Comparison of ENCODE assay signal across 22 cellular contexts in genomic region chr17:42316755-42317154, GRCh38. TPM values are rescaled to one million over a fixed set of nuclear protein-coding genes. Genes with fewer than 3 reads are reported as not detected.
A peak's percentile ranks its signal among the peaks of the same experiment; 100 is the strongest.
DNase-seq lines count a peak whose midpoint lies in the region; ATAC-seq and TF ChIP-seq lines count a peak whose summit lies in the region.
"Had no signal": no experiment of that assay in that cellular context is flagged by ENCODE, and none has a peak within 500 bp of the region (broad histone marks: within the 10 kb centered on the region; RNA-seq: fewer than 3 reads in every experiment).

No MANE protein-coding gene starts in this region.

- DNase-seq in NCI-H1694 treated with DMSO at 0.1 percent for 48 hours (lab: John Stamatoyannopoulos, UW): peak; percentile 68
- no peak for DNase-seq in NCI-H1694 (lab: John Stamatoyannopoulos, UW)
- no peak for DNase-seq in stimulated activated naive CD8-positive, alpha-beta T cell treated with anti-CD3 and anti-CD28 coated beads, Interleukin-15, Interleukin-2, amounts not matched to agents 100 U/mL and 50 U/mL, for 24 hours
- no peak for DNase-seq in endothelial cell (ENCODE audit: low spot score)
- no peak for DNase-seq in NCI-H82 treated with DMSO at 0.1 percent for 48 hours (lab: John Stamatoyannopoulos, UW; ENCODE audit: unreplicated experiment)
- DNase-seq in middle frontal gyrus (ENCODE audit: extremely low spot score, low spot score): no peak
- DNase-seq: activated CD4-positive, alpha-beta memory T cell treated with anti-CD3 and anti-CD28 coated beads, Interleukin-2, amount 10 ng/mL, durations not matched to agents 7 days and 5 days; activated CD4-positive, CD25-positive, alpha-beta regulatory T cell; activated naive CD4-positive, alpha-beta T cell treated with anti-CD3 and anti-CD28 coated beads, Interleukin-2, amount 50 U/mL, for 16 hours; activated T-cell treated with anti-CD3 and anti-CD28 coated beads for 4 hours; cortex of kidney; effector memory CD8-positive, alpha-beta T cell; heart left ventricle; HFFc6; kidney glomerular epithelial cell; mucosa of descending colon; NCI-H146; SIG-M5 had no signal

- no peaks in the 10 kb centered on the region for H3K9me3 Mint-ChIP-seq in stimulated activated naive CD8-positive, alpha-beta T cell treated with anti-CD3 and anti-CD28 coated beads, Interleukin-15, Interleukin-2, amounts not matched to agents 100 ng/mL and 50 ng/mL, for 24 hours
- H3K9me3 Mint-ChIP-seq in endothelial cell (ENCODE audit: unreplicated experiment): no peaks in the 10 kb centered on the region
- H3K9me3 Mint-ChIP-seq: activated CD4-positive, alpha-beta memory T cell treated with anti-CD3 and anti-CD28 coated beads, Interleukin-2, amount 10 ng/mL, durations not matched to agents 7 days and 5 days; effector memory CD8-positive, alpha-beta T cell; GM23338; HFFc6; neural progenitor cell had no signal

- peaks cover 81% of the 10 kb centered on the region for H3K4me1 Mint-ChIP-seq in stimulated activated naive CD8-positive, alpha-beta T cell treated with anti-CD3 and anti-CD28 coated beads, Interleukin-15, Interleukin-2, amounts not matched to agents 100 ng/mL and 50 ng/mL, for 24 hours (ENCODE audit: low read depth)
- H3K4me1 Mint-ChIP-seq in endothelial cell (ENCODE audit: unreplicated experiment): peaks cover 66% of the 10 kb centered on the region

- H3K27ac Mint-ChIP-seq in stimulated activated naive CD8-positive, alpha-beta T cell treated with anti-CD3 and anti-CD28 coated beads, Interleukin-15, Interleukin-2, amounts not matched to agents 100 ng/mL and 50 ng/mL, for 24 hours: no peak overlapping the region
- peak overlapping the region; percentile 89 for H3K27ac Mint-ChIP-seq in endothelial cell (ENCODE audit: unreplicated experiment)
- H3K27ac Mint-ChIP-seq: activated CD4-positive, alpha-beta memory T cell treated with anti-CD3 and anti-CD28 coated beads, Interleukin-2, amount 10 ng/mL, durations not matched to agents 7 days and 5 days; GM23338; HFFc6; neural progenitor cell had no signal

- H3K27me3 Mint-ChIP-seq in stimulated activated naive CD8-positive, alpha-beta T cell treated with anti-CD3 and anti-CD28 coated beads, Interleukin-15, Interleukin-2, amounts not matched to agents 100 ng/mL and 50 ng/mL, for 24 hours: no peaks in the 10 kb centered on the region
- peaks cover 10% of the 10 kb centered on the region for H3K27me3 Mint-ChIP-seq in endothelial cell (ENCODE audit: unreplicated experiment)
- H3K27me3 Mint-ChIP-seq: activated CD4-positive, alpha-beta memory T cell treated with anti-CD3 and anti-CD28 coated beads, Interleukin-2, amount 10 ng/mL, durations not matched to agents 7 days and 5 days; effector memory CD8-positive, alpha-beta T cell had no signal

- H3K36me3 Mint-ChIP-seq in stimulated activated naive CD8-positive, alpha-beta T cell treated with anti-CD3 and anti-CD28 coated beads, Interleukin-15, Interleukin-2, amounts not matched to agents 100 ng/mL and 50 ng/mL, for 24 hours (ENCODE audit: low read depth): peaks cover 64% of the 10 kb centered on the region
- peaks cover 27% of the 10 kb centered on the region for H3K36me3 Mint-ChIP-seq in endothelial cell (ENCODE audit: low read depth, unreplicated experiment)

- H3K4me3 Mint-ChIP-seq in stimulated activated naive CD8-positive, alpha-beta T cell treated with anti-CD3 and anti-CD28 coated beads, Interleukin-15, Interleukin-2, amounts not matched to agents 100 ng/mL and 50 ng/mL, for 24 hours: peak overlapping the region; percentile 50
- no peak overlapping the region for H3K4me3 Mint-ChIP-seq in endothelial cell (ENCODE audit: unreplicated experiment)
- H3K4me3 Mint-ChIP-seq: activated CD4-positive, alpha-beta memory T cell treated with anti-CD3 and anti-CD28 coated beads, Interleukin-2, amount 10 ng/mL, durations not matched to agents 7 days and 5 days; effector memory CD8-positive, alpha-beta T cell; GM23338; HFFc6; neural progenitor cell had no signal

- ATAC-seq in stimulated activated naive CD8-positive, alpha-beta T cell treated with anti-CD3 and anti-CD28 coated beads, Interleukin-15, Interleukin-2, amounts not matched to agents 100 U/mL and 50 U/mL, for 24 hours: no peak
- ATAC-seq in GM21825 (IDR thresholded peaks at IDR 0.05; ENCODE audit: unreplicated experiment): no peak
- ATAC-seq: effector memory CD8-positive, alpha-beta T cell; GM23338; heart left ventricle; mucosa of descending colon had no signal

- TF ChIP-seq CTCF in endothelial cell (IDR thresholded peaks at IDR 0.05; ENCODE audit: unreplicated experiment): no peak

RNA-seq across cellular contexts. Expression of gene STAT5A, which starts 28.5 kb away (rescaled TPM):
- 67.2 TPM for total RNA-seq in endothelial cell (ENCODE audit: unreplicated experiment)

RNA-seq across cellular contexts. Expression of gene STAT5B, which starts 40.6 kb away (rescaled TPM):
- total RNA-seq in endothelial cell (ENCODE audit: unreplicated experiment): 40.2 TPM
